ENCODE assay signal across 1 cellular context in the genomic region with DNA sequence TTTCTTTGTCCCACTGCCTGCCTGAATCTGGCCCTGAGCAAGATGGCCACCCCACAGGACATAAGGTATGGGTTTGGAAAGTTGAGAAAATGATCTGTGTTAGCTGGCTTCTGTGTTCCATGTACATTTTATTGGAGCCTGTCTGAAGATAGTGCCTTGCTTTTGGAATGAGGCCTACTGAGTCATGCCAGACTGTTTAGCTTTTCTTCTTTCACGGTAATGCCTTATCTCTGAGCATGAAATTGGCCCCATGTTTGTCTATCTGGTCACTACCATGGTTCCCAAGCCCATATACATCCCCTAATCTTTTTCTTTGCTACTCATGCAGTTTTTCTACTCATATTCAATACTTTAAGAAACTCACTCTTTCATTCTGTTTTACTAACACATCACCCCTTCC.
TF ChIP-seq lines count a peak whose summit lies in the region.

No MANE protein-coding gene starts in this region.

TF ChIP-seq in HepG2, 621 proteins besides CTCF, POLR2A, EP300 and RAD21 (continued from another document):
- no peak for TF ChIP-seq ZNF652 (CRISPR knock-in tag; IDR thresholded peaks at IDR 0.05; ENCODE audit: borderline replicate concordance, low read depth)
